Comparison of ENCODE assay signal across 1 cellular context in the genomic region with DNA sequence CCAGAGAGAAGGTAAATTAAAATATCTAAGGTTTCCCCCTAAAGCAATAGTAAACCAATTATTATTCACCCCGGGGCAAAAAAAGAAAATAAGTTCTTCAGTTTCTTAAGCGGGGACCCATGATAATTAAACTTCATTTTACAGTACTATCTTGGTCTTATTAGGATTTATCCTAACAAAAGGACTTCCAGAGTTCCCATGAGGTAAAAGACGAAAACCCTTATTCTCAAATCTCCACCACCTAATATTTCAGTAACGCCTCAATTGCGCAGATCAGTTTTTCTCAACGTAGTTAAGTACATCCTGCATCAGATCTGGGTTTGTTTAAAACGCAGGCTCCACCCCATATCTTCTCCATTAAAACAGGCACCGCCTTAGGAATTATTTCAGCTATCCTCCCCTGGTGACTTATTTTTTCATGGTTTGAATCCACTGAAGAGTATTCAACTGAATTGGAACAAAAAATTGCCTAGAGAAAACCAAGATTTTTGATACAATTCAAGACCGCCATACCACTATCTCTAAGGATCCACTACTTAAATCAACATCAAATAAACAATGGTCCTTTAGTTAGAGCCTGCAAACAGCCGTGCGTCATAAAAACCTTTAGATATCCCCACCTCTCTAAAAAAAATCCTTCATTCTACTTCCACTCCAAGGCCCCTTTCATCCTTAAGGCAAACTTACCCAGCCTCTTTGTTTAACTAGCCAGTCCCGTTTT.
TF ChIP-seq lines count a peak whose summit lies in the region.

No MANE protein-coding gene starts in this region.

TF ChIP-seq in H1, 55 proteins besides CTCF, POLR2A, EP300 and RAD21:
- peak; percentile 6 for TF ChIP-seq SAP30 (IDR thresholded peaks at IDR 0.05; ENCODE audit: insufficient read depth, insufficient replicate concordance, low read length)
- TF ChIP-seq CHD1 (IDR thresholded peaks at IDR 0.05; ENCODE audit: low read depth, low read length), result peak; percentile 9; the same call in 1 of the 2 replicates
- TF ChIP-seq ZNF274 (IDR thresholded peaks at IDR 0.05; ENCODE audit: borderline replicate concordance, extremely low read depth, low read length), result no peak
TF ChIP-seq in H1: peak in this region for 2.
